ENCODE assay signal across 24 cellular contexts in genomic region chr5:96062836-96063235, GRCh38.
"Had no signal": no experiment of that assay in that cellular context is flagged by ENCODE, and none has a peak within 500 bp of the region (broad histone marks: within the 10 kb centered on the region; RNA-seq: fewer than 3 reads in every experiment).

No MANE protein-coding gene starts in this region.

- H3K27ac ChIP-seq: heart right ventricle, hepatocyte, left ventricle myocardium inferior, ovary, right atrium auricular region, right lobe of liver, tibial nerve, uterus had no signal

- H3K27me3 Mint-ChIP-seq: naive thymus-derived CD4-positive, alpha-beta T cell; natural killer cell treated with Interleukin-12 subunit alpha and Interleukin-12 subunit beta and Interleukin-15 and Interleukin-18, amount 100 ng/mL, for 72 hours; progenitor cell of endocrine pancreas; stimulated activated memory B cell treated with anti-CD40 and anti-IgM and Interleukin-4, amounts not matched to agents 10 μg/mL and 1 μg/mL and 100 μg/mL, for 72 hours; type B pancreatic cell had no signal

- H3K4me3 Mint-ChIP-seq: naive thymus-derived CD4-positive, alpha-beta T cell; natural killer cell treated with Interleukin-12 subunit alpha and Interleukin-12 subunit beta and Interleukin-15 and Interleukin-18, amount 100 ng/mL, for 72 hours; stimulated activated memory B cell treated with anti-CD40 and anti-IgM and Interleukin-4, amounts not matched to agents 10 μg/mL and 1 μg/mL and 100 μg/mL, for 72 hours; type B pancreatic cell had no signal

- H3K36me3 ChIP-seq: heart right ventricle, left ventricle myocardium inferior, ovary, right atrium auricular region, right lobe of liver, tibial nerve, uterus had no signal

- ATAC-seq: heart right ventricle; mucosa of descending colon; naive thymus-derived CD4-positive, alpha-beta T cell; right lobe of liver; stimulated activated memory B cell treated with anti-CD40 and anti-IgM and Interleukin-4, amounts not matched to agents 10 μg/mL and 1 μg/mL and 100 μg/mL, for 72 hours had no signal

- DNase-seq: heart right ventricle; islet precursor cell; left ventricle myocardium inferior; midbrain; mucosa of descending colon; naive thymus-derived CD4-positive, alpha-beta T cell; ovary; right lobe of liver; stimulated activated CD4-positive, alpha-beta T cell treated with anti-CD3 and anti-CD28 coated beads, Interleukin-1b, Interleukin-23, amount 100 ng/mL, for 48 hours; stimulated activated CD4-positive, alpha-beta T cell treated with anti-CD3 and anti-CD28 coated beads, Interleukin-2, amount 100 ng/mL, for 48 hours; stimulated activated CD4-positive, alpha-beta T cell treated with anti-CD3 and anti-CD28 coated beads, Interleukin-4, amount 100 ng/mL, for 4 hours; stimulated activated CD8-positive, alpha-beta memory T cell treated with anti-CD3 and anti-CD28 coated beads, Interleukin-4, amount 100 ng/mL, for 48 hours; stimulated activated naive CD4-positive, alpha-beta T cell treated with Interleukin-2 at 50 U/mL for 16 hours; substantia nigra; uterus had no signal

- H3K27ac Mint-ChIP-seq: naive thymus-derived CD4-positive, alpha-beta T cell; progenitor cell of endocrine pancreas; stimulated activated memory B cell treated with anti-CD40 and anti-IgM and Interleukin-4, amounts not matched to agents 10 μg/mL and 1 μg/mL and 100 μg/mL, for 72 hours; type B pancreatic cell had no signal

- H3K4me1 ChIP-seq: right lobe of liver, tibial nerve, uterus had no signal

- H3K9me3 Mint-ChIP-seq: natural killer cell treated with Interleukin-12 subunit alpha and Interleukin-12 subunit beta and Interleukin-15 and Interleukin-18, amount 100 ng/mL, for 72 hours; stimulated activated memory B cell treated with anti-CD40 and anti-IgM and Interleukin-4, amounts not matched to agents 10 μg/mL and 1 μg/mL and 100 μg/mL, for 72 hours; type B pancreatic cell had no signal

- H3K9me3 ChIP-seq: heart right ventricle, left ventricle myocardium inferior, mucosa of descending colon, ovary, right atrium auricular region, right lobe of liver, tibial nerve, uterus had no signal

- H3K4me3 ChIP-seq: heart right ventricle, hepatocyte, left ventricle myocardium inferior, lung, mucosa of descending colon, ovary, right atrium auricular region, right lobe of liver, smooth muscle cell, tibial nerve, uterus had no signal

- H3K36me3 Mint-ChIP-seq: natural killer cell treated with Interleukin-12 subunit alpha and Interleukin-12 subunit beta and Interleukin-15 and Interleukin-18, amount 100 ng/mL, for 72 hours; stimulated activated memory B cell treated with anti-CD40 and anti-IgM and Interleukin-4, amounts not matched to agents 10 μg/mL and 1 μg/mL and 100 μg/mL, for 72 hours; type B pancreatic cell had no signal
